1 cellular context compared by ENCODE assay signal in genomic region chr9:113290052-113290607, GRCh38.
TF ChIP-seq lines count a peak whose summit lies in the region.

No MANE protein-coding gene starts in this region.

TF ChIP-seq in IMR-90, 13 proteins besides CTCF, POLR2A, EP300 and RAD21:
- TF ChIP-seq MAZ (IDR thresholded peaks at IDR 0.05; ENCODE audit: borderline replicate concordance, low read depth, low read length) (no peak), CHD1 (IDR thresholded peaks at IDR 0.05; ENCODE audit: low read depth, low read length) (no peak), RFX5 (IDR thresholded peaks at IDR 0.05; ENCODE audit: low read depth, low read length) (no peak), RCOR1 (IDR thresholded peaks at IDR 0.05; ENCODE audit: insufficient replicate concordance, low read length) (no peak), NFE2L2 (IDR thresholded peaks at IDR 0.05; ENCODE audit: low read depth, low read length) (no peak), SMC3 (IDR thresholded peaks at IDR 0.05; ENCODE audit: low read depth, low read length) (no peak)
